In the genomic region with DNA sequence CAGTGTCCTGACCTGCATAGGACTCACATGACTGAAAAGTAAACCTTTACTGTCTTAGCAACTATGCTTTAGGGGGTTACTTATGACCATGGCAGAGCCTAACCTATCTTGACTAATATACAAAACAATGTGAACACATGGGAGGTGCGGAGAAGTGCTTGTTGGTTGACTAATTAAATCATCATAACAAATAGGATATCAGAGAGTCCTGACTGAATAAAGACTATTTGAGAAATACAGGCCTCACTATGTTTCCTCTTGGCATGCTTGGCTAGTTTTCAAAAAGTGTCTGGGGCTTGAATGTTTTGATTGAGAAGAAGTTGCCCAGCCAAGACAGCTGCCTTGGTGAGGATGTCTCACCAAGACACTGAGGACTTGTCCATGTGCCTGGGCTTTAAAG, we compare ENCODE assay signal across 26 cellular contexts.
DNase-seq lines count a peak whose midpoint lies in the region; ATAC-seq and TF ChIP-seq lines count a peak whose summit lies in the region.
"Had no signal": no experiment of that assay in that cellular context is flagged by ENCODE, and none has a peak within 500 bp of the region (broad histone marks: within the 10 kb centered on the region; RNA-seq: fewer than 3 reads in every experiment).

No MANE protein-coding gene starts in this region.

- no peaks in the 10 kb centered on the region for H3K9me3 ChIP-seq in body of pancreas
- H3K9me3 ChIP-seq in uterus: no peaks in the 10 kb centered on the region
- H3K9me3 ChIP-seq: A549, SJCRH30 had no signal

- peaks cover 14% of the 10 kb centered on the region; the same call in 1 of the 2 replicates for H3K9me2 ChIP-seq in GM23338 (ENCODE audit: insufficient read depth)

- H3K79me2 ChIP-seq in GM23338 (replicated peaks; ENCODE audit: insufficient read depth): no peaks in the 10 kb centered on the region

- DNase-seq in GM23338 (ENCODE audit: low spot score) (no peak), body of pancreas (no peak), HT-29 (ENCODE audit: low spot score) (no peak), uterus (no peak), globus pallidus (ENCODE audit: low spot score) (no peak)
- DNase-seq: AML-193; C1 segment of cervical spinal cord; CD4-positive, alpha-beta memory T cell; COR-L47; GOT3; HCEC 1CT; MV-4-11; NCI-H1105; NCI-H1436 treated with DMSO at 0.1 percent for 48 hours; NCI-H1930; NCI-H2107; NCI-H524 treated with DMSO at 0.1 percent for 48 hours; NCI-H774; PC-3; SJCRH30 had no signal

- H3K4me3 Mint-ChIP-seq in GM23338 (no peak overlapping the region), nephron (no peak overlapping the region)
- H3K4me3 Mint-ChIP-seq: CD4-positive, alpha-beta memory T cell had no signal

- H3K36me3 Mint-ChIP-seq in GM23338 (ENCODE audit: low read depth): no peaks in the 10 kb centered on the region
- H3K36me3 Mint-ChIP-seq in nephron (ENCODE audit: low read depth): no peaks in the 10 kb centered on the region
- H3K36me3 Mint-ChIP-seq: CD4-positive, alpha-beta memory T cell had no signal

- H3K27ac ChIP-seq in GM23338 (ENCODE audit: low read depth) (no peak overlapping the region), body of pancreas (peak overlapping the region in 3 of 4 donors; percentile 3 to 79 (median 59)), uterus (no peak overlapping the region)
- H3K27ac ChIP-seq: SJCRH30 had no signal

- H3K27me3 Mint-ChIP-seq in GM23338 (ENCODE audit: insufficient read depth, low read depth, poor library complexity) (no peaks in the 10 kb centered on the region), nephron (ENCODE audit: low read depth) (no peaks in the 10 kb centered on the region)
- H3K27me3 Mint-ChIP-seq: CD4-positive, alpha-beta memory T cell had no signal

- H4K20me1 ChIP-seq in GM23338 (replicated peaks; ENCODE audit: insufficient read depth): no peaks in the 10 kb centered on the region

- H3K4me3 ChIP-seq in GM23338 (no peak overlapping the region), body of pancreas (no peak overlapping the region), uterus (no peak overlapping the region)
- H3K4me3 ChIP-seq: A549, GM12878, SJCRH30 had no signal

- no peak for TF ChIP-seq POLR2A in body of pancreas (IDR thresholded peaks at IDR 0.05)
- no peak for TF ChIP-seq POLR2A in uterus (IDR thresholded peaks at IDR 0.05)

- no peak for ATAC-seq in GM23338
- no peak for ATAC-seq in body of pancreas
- peak; percentile 11 for ATAC-seq in esophagus mucosa
- ATAC-seq: A549, GM12878, PC-3, Right ventricle myocardium inferior, SK-N-SH treated with all-trans-retinoic acid at 6 μM for 48 hours had no signal

- no peak overlapping the region for H2AFZ ChIP-seq in GM23338

- peak overlapping the region; percentile 32; the same call in 1 of the 2 replicates for H3K4me2 ChIP-seq in GM23338
- H3K4me2 ChIP-seq: A549 had no signal

- peaks cover 17% of the 10 kb centered on the region; the same call in 2 of the 3 replicates for H3K4me1 Mint-ChIP-seq in GM23338
- H3K4me1 Mint-ChIP-seq in nephron: no peaks in the 10 kb centered on the region
- H3K4me1 Mint-ChIP-seq: CD4-positive, alpha-beta memory T cell had no signal

- 82 to 89% methylated on average over 1 of the region's 1 CpG for WGBS in body of pancreas, 2 donors

- TF ChIP-seq CTCF in GM23338 (conservative IDR thresholded peaks at IDR 0.05; ENCODE audit: low read depth in 2 of 2) (no peak), body of pancreas (IDR thresholded peaks at IDR 0.05) (no peak), nephron (IDR thresholded peaks at IDR 0.05; ENCODE audit: unreplicated experiment in 3 of 3) (no peak), uterus (IDR thresholded peaks at IDR 0.05) (no peak)

- H3K36me3 ChIP-seq in GM23338 (ENCODE audit: insufficient read depth) (no peaks in the 10 kb centered on the region), body of pancreas (replicated peaks in 1 of 2; ENCODE audit: insufficient read depth in 1 of 2, low read depth in 2 of 2) (no peaks in the 10 kb centered on the region), uterus (no peaks in the 10 kb centered on the region)
- H3K36me3 ChIP-seq: SJCRH30 had no signal

- H3K27ac Mint-ChIP-seq in GM23338 (no peak overlapping the region), nephron (peak overlapping the region in 2 of 3 experiments; percentile 19 to 72)
- H3K27ac Mint-ChIP-seq: CD4-positive, alpha-beta memory T cell had no signal

- intact Hi-C loops in body of pancreas (cut with DNase I) (no loop called here), uterus (cut with DNase I; ENCODE audit: low total_unique reads) (no loop called here)

- peaks cover 4% of the 10 kb centered on the region for H3K4me1 ChIP-seq in GM23338 (ENCODE audit: insufficient read depth)
- peaks cover 46% of the 10 kb centered on the region for H3K4me1 ChIP-seq in body of pancreas
- no peaks in the 10 kb centered on the region for H3K4me1 ChIP-seq in uterus
- H3K4me1 ChIP-seq: SJCRH30 had no signal

- no peaks in the 10 kb centered on the region for H3F3A ChIP-seq in GM23338 (replicated peaks; ENCODE audit: low read depth)

- H3K9me3 Mint-ChIP-seq in GM23338: no peaks in the 10 kb centered on the region
- H3K9me3 Mint-ChIP-seq in nephron: peaks cover 2% of the 10 kb centered on the region

- H3K27me3 ChIP-seq in GM23338 (ENCODE audit: insufficient read depth) (no peaks in the 10 kb centered on the region), body of pancreas (no peaks in the 10 kb centered on the region), uterus (no peaks in the 10 kb centered on the region)
- H3K27me3 ChIP-seq: SJCRH30 had no signal

TF ChIP-seq in GM23338, 12 proteins besides CTCF, POLR2A, EP300 and RAD21 (continues in another document):
- TF ChIP-seq ZNF462 (CRISPR knock-in tag; IDR thresholded peaks at IDR 0.05) (no peak), NANOG (IDR thresholded peaks at IDR 0.05; ENCODE audit: borderline replicate concordance) (no peak), STAT1 (IDR thresholded peaks at IDR 0.05; ENCODE audit: unreplicated experiment) (no peak), CREB1 (CRISPR knock-in tag; IDR thresholded peaks at IDR 0.05; ENCODE audit: low read depth) (no peak), EZH2 (IDR thresholded peaks at IDR 0.05; ENCODE audit: low read depth, unreplicated experiment) (no peak)

Comparison
In these comparisons a context has a peak if more than half of its experiments do, and no peak if none do; other contexts are left out.
1. H3K27ac ChIP-seq: peak in body of pancreas (3 of 4); none in GM23338 (single experiment) and uterus (0 of 2).